Comparison of ENCODE assay signal across 26 cellular contexts in the genomic region with DNA sequence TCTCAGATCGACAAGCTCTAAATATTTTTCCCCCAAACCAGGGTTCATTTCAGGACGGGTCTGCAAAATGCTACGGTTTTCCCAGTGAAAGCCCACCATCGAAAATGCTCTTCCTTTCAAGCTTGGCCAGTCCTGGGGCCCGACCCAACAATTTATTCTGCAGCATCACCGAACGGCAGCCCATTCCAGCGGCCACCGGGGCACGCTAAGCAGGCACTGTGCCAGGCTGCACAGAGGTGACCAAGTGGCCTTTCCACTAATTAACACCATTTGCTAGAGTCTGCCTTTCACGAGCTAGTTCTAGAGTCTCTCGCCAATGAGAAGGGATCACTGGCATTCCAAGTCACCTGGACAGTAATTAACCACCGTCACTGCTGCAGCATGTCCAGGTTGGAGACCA. TPM values are rescaled to one million over a fixed set of nuclear protein-coding genes. Genes with fewer than 3 reads are reported as not detected.
"Had no signal": no experiment of that assay in that cellular context is flagged by ENCODE, and none has a peak within 500 bp of the region (broad histone marks: within the 10 kb centered on the region; RNA-seq: fewer than 3 reads in every experiment).

No MANE protein-coding gene starts in this region.

- H3K4me3 Mint-ChIP-seq: stimulated activated naive B cell treated with anti-CD40 and anti-IgM and Interleukin-4, amounts not matched to agents 10 μg/mL and 1 μg/mL and 100 μg/mL, for 72 hours had no signal

- H3K9me3 ChIP-seq: adrenal gland, ascending aorta, colonic mucosa, lower lobe of right lung, right lobe of liver, thoracic aorta had no signal

- H3K9ac ChIP-seq: parathyroid adenoma had no signal

- H3K36me3 Mint-ChIP-seq: activated naive CD8-positive, alpha-beta T cell; naive thymus-derived CD8-positive, alpha-beta T cell; stimulated activated naive B cell treated with anti-CD40 and anti-IgM and Interleukin-4, amounts not matched to agents 10 μg/mL and 1 μg/mL and 100 μg/mL, for 72 hours had no signal

- DNase-seq: activated CD8-positive, alpha-beta memory T cell treated with anti-CD3 and anti-CD28 coated beads, Interleukin-2, amount 50 U/mL, for 48 hours; activated naive CD4-positive, alpha-beta T cell; activated T-cell treated with anti-CD3 and anti-CD28 coated beads, Interleukin-2, amount 50 U/mL, for 4 hours; adrenal gland; central memory CD4-positive, alpha-beta T cell; colonic mucosa; dorsolateral prefrontal cortex; kidney; lower lobe of right lung; mesendoderm; naive thymus-derived CD8-positive, alpha-beta T cell; right lobe of liver; stimulated activated CD4-positive, alpha-beta T cell treated with anti-CD3 and anti-CD28 coated beads, Interleukin-15, amount 100 ng/mL, for 24 hours; stimulated activated CD8-positive, alpha-beta memory T cell treated with anti-CD3 and anti-CD28 coated beads, Interleukin-4, amount 100 ng/mL, for 48 hours; stimulated activated naive B cell treated with anti-CD40 and anti-IgM and Interleukin-4, amounts not matched to agents 10 μg/mL and 1 μg/mL and 100 μg/mL, for 72 hours; T-helper 1 cell; T1000 had no signal

- H3K27ac ChIP-seq: adrenal gland, lower lobe of right lung, parathyroid adenoma, right lobe of liver, thoracic aorta had no signal

- H3K4me2 ChIP-seq: smooth muscle cell had no signal

- ATAC-seq: activated T-cell treated with anti-CD3 and anti-CD28 coated beads, Interleukin-2, amount 50 U/mL, for 4 hours; left lobe of liver; lower lobe of right lung; naive thymus-derived CD8-positive, alpha-beta T cell; right lobe of liver; stimulated activated naive B cell treated with anti-CD40 and anti-IgM and Interleukin-4, amounts not matched to agents 10 μg/mL and 1 μg/mL and 100 μg/mL, for 72 hours; WTC11 had no signal

- H2AFZ ChIP-seq: parathyroid adenoma had no signal

- H3K4me3 ChIP-seq: adrenal gland, ascending aorta, colonic mucosa, lower lobe of right lung, right lobe of liver, smooth muscle cell, thoracic aorta had no signal

- H3K36me3 ChIP-seq: adrenal gland, ascending aorta, colonic mucosa, lower lobe of right lung, right lobe of liver, thoracic aorta had no signal

- H3K79me2 ChIP-seq: parathyroid adenoma had no signal

- H3K27ac Mint-ChIP-seq: activated naive CD8-positive, alpha-beta T cell; activated T-helper 2 cell treated with anti-CD3 and anti-CD28 coated beads, Interferon-gamma antibody, Interleukin-2, Interleukin-4, amounts not matched to agents 10 μg/mL and 5 μg/mL and 100 μg/mL, durations not matched to agents 14 hours and 24 hours and 36 hours; naive thymus-derived CD8-positive, alpha-beta T cell; stimulated activated naive B cell treated with anti-CD40 and anti-IgM and Interleukin-4, amounts not matched to agents 10 μg/mL and 1 μg/mL and 100 μg/mL, for 72 hours; WTC11 had no signal

- H3K4me1 ChIP-seq: colonic mucosa, parathyroid adenoma had no signal

- H3K9me3 Mint-ChIP-seq: activated T-cell treated with anti-CD3 and anti-CD28 coated beads, Interleukin-2, amount 50 U/mL, for 4 hours; activated T-helper 2 cell treated with anti-CD3 and anti-CD28 coated beads, Interferon-gamma antibody, Interleukin-2, Interleukin-4, amounts not matched to agents 10 μg/mL and 5 μg/mL and 100 μg/mL, durations not matched to agents 14 hours and 24 hours and 36 hours; stimulated activated naive B cell treated with anti-CD40 and anti-IgM and Interleukin-4, amounts not matched to agents 10 μg/mL and 1 μg/mL and 100 μg/mL, for 72 hours; WTC11 had no signal

- H3K27me3 ChIP-seq: ascending aorta had no signal

RNA-seq across cellular contexts. Expression of a gene that starts 14.4 kb away (rescaled TPM):
- total RNA-seq: activated CD8-positive, alpha-beta memory T cell treated with anti-CD3 and anti-CD28 coated beads for 36 hours; activated T-helper 2 cell treated with anti-CD3 and anti-CD28 coated beads, Interferon-gamma antibody, Interleukin-2, Interleukin-4, amounts not matched to agents 10 μg/mL and 5 μg/mL and 100 μg/mL, durations not matched to agents 14 hours and 24 hours and 36 hours; naive thymus-derived CD8-positive, alpha-beta T cell had no signal
